Comparison of ENCODE assay signal across 8 cellular contexts in genomic region chr12:92445253-92446081, GRCh38.
DNase-seq lines count a peak whose midpoint lies in the region; ATAC-seq and TF ChIP-seq lines count a peak whose summit lies in the region.

No MANE protein-coding gene starts in this region.

- ATAC-seq in DND-41 (ENCODE audit: insufficient read depth, low read depth) (peak; percentile 95), HG03558 (IDR thresholded peaks at IDR 0.05; ENCODE audit: extremely low read depth, unreplicated experiment) (peak; percentile 47), heart right ventricle (peak; percentile 73 to 95 (median 90))

- H3K4me3 ChIP-seq in DND-41 (ENCODE audit: low read depth in 1 of 2, low read length in 2 of 2) (no peak overlapping the region), heart right ventricle (no peak overlapping the region)

- H3K36me3 ChIP-seq in DND-41 (ENCODE audit: insufficient read depth, low read length) (no peaks in the 10 kb centered on the region), heart right ventricle (no peaks in the 10 kb centered on the region)

- no peaks in the 10 kb centered on the region for H4K20me1 ChIP-seq in DND-41 (ENCODE audit: insufficient read depth, low read length)

- in situ Hi-C loops in G401 (cut with HindIII; ENCODE audit: low sequenced_read_pairs), result no loop called here

- H2AFZ ChIP-seq in DND-41 (ENCODE audit: low read depth, low read length), result peak overlapping the region; percentile 46

- peak overlapping the region; percentile 46 for H3K4me2 ChIP-seq in DND-41 (ENCODE audit: insufficient read depth, low read length)

- no peaks in the 10 kb centered on the region for H3K79me2 ChIP-seq in DND-41 (ENCODE audit: insufficient read depth, low read length)

- H3K27ac ChIP-seq in DND-41 (ENCODE audit: low read length) (peak overlapping the region; percentile 83), heart right ventricle (peak overlapping the region; percentile 18 to 85 (median 70))

- no peak overlapping the region for H3K4me3 Mint-ChIP-seq in T-helper 2 cell treated with Interferon-gamma antibody and Interleukin-4, amounts not matched to agents 5 μg/mL and 100 μg/mL, for 36 hours

- 38 to 52% methylated on average over 10 of the region's 10 CpGs for WGBS in heart right ventricle, 2 donors

- no peak overlapping the region for H3K27ac Mint-ChIP-seq in T-helper 2 cell treated with Interferon-gamma antibody and Interleukin-4, amounts not matched to agents 5 μg/mL and 100 μg/mL, for 36 hours

- H3K4me1 Mint-ChIP-seq in T-helper 2 cell treated with Interferon-gamma antibody and Interleukin-4, amounts not matched to agents 5 μg/mL and 100 μg/mL, for 36 hours (ENCODE audit: low read depth), result peaks cover 6% of the 10 kb centered on the region

- H3K9ac ChIP-seq in DND-41 (ENCODE audit: low read depth, low read length), result peak overlapping the region; percentile 48

- H3K9me3 ChIP-seq in DND-41 (ENCODE audit: insufficient read depth, low read length, severe bottlenecking), result no peaks in the 10 kb centered on the region
- no peaks in the 10 kb centered on the region for H3K9me3 ChIP-seq in heart right ventricle

- H3K36me3 Mint-ChIP-seq in T-helper 2 cell treated with Interferon-gamma antibody and Interleukin-4, amounts not matched to agents 5 μg/mL and 100 μg/mL, for 36 hours (ENCODE audit: low read depth), result no peaks in the 10 kb centered on the region

- H3K27me3 ChIP-seq in DND-41 (ENCODE audit: insufficient read depth, low read length, poor library complexity), result no peaks in the 10 kb centered on the region
- H3K27me3 ChIP-seq in heart right ventricle, result no peaks in the 10 kb centered on the region

- H3K27me3 Mint-ChIP-seq in T-helper 2 cell treated with Interferon-gamma antibody and Interleukin-4, amounts not matched to agents 5 μg/mL and 100 μg/mL, for 36 hours (ENCODE audit: low read depth), result no peaks in the 10 kb centered on the region

- TF ChIP-seq CTCF in DND-41 (IDR thresholded peaks at IDR 0.05; ENCODE audit: borderline replicate concordance, extremely low read depth, low read length, poor library complexity, severe bottlenecking), result no peak
- TF ChIP-seq CTCF in GM20000 (IDR thresholded peaks at IDR 0.05; ENCODE audit: extremely low read depth, missing control alignments), result no peak
- no peak for TF ChIP-seq CTCF in heart right ventricle (IDR thresholded peaks at IDR 0.05)

- intact Hi-C loops in heart right ventricle (cut with DNase I), result loop anchor here in 2 of 10 donors (10.0 kb wide), 2 partner anchors 119 to 301 kb away; partner anchors contain the start of gene BTG1 (in 1 of the 2)

- H3K4me1 ChIP-seq in DND-41 (ENCODE audit: insufficient read depth, low read length) (peaks cover 44% of the 10 kb centered on the region), heart right ventricle (peaks cover 2 to 45% (median 32%) of the 10 kb centered on the region in 9 donors)

- H3K9me3 Mint-ChIP-seq in T-helper 2 cell treated with Interferon-gamma antibody and Interleukin-4, amounts not matched to agents 5 μg/mL and 100 μg/mL, for 36 hours, result peaks cover 17% of the 10 kb centered on the region

- DNase-seq in DND-41 (peak; percentile 87), GM20000 (ENCODE audit: low spot score) (peak; percentile 47), heart right ventricle (peak in 1 of 2 donors; percentile 63), G401 (ENCODE audit: low spot score) (no peak), DMS153 (lab: John Stamatoyannopoulos, UW) (no peak), A172 (ENCODE audit: low spot score) (no peak)
- DNase-seq in T-helper 2 cell treated with Interferon-gamma antibody and Interleukin-4, amounts not matched to agents 5 μg/mL and 100 μg/mL, for 36 hours (ENCODE audit: low spot score), result no peak

Comparison
In these comparisons a context has a peak if more than half of its experiments do, and no peak if none do; other contexts are left out.
1. DNase-seq: peak in DND-41 (single experiment) and GM20000 (single experiment); none in G401 (single experiment), T-helper 2 cell treated with Interferon-gamma antibody and Interleukin-4, amounts not matched to agents 5 μg/mL and 100 μg/mL, for 36 hours (single experiment), DMS153 (single experiment) and A172 (single experiment).
2. Peak in every context shown above with its lines, with median percentiles within 50 percentile points of each other: ATAC-seq.